8 cellular contexts compared by ENCODE assay signal in the genomic region with DNA sequence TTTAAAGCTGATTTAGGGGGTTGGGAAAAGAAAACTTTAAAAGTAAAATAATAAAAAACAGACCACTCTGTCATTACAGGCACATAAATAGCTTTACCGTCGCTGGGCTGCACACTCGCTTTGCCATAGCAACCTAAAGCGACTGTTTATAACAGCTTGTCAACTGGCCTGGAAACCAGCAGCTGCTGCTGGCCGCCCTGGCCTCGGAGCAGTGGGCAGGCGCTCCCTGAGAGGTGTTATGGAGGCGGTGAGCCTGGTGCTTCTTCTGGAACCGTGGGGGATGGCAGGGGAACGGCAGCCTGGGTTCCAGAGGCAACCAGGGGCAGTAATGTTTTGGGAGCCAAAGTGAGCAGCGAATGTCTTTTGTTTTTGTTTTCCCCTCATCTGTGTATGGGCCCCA. TPM values are rescaled to one million over a fixed set of nuclear protein-coding genes. Genes with fewer than 3 reads are reported as not detected.
DNase-seq lines count a peak whose midpoint lies in the region; ATAC-seq and TF ChIP-seq lines count a peak whose summit lies in the region.
"Had no signal": no experiment of that assay in that cellular context is flagged by ENCODE, and none has a peak within 500 bp of the region (broad histone marks: within the 10 kb centered on the region; RNA-seq: fewer than 3 reads in every experiment).

No MANE protein-coding gene starts in this region.

- peaks cover 41% of the 10 kb centered on the region for H3K4me1 ChIP-seq in mammary epithelial cell (ENCODE audit: insufficient read depth, low read length)
- H3K4me1 ChIP-seq in right lobe of liver = peaks cover 0 to 23% (median 8%) of the 10 kb centered on the region in 4 donors

- no peak overlapping the region for H2AFZ ChIP-seq in mammary epithelial cell (ENCODE audit: low read depth, low read length)

- no peaks in the 10 kb centered on the region for H4K20me1 ChIP-seq in mammary epithelial cell (ENCODE audit: insufficient read depth, low read length)

- no peak overlapping the region for H3K4me2 ChIP-seq in mammary epithelial cell (ENCODE audit: insufficient read depth, low read depth, low read length)

- H3K27ac ChIP-seq in mammary epithelial cell (ENCODE audit: insufficient read depth, low read depth, low read length) (peak overlapping the region; percentile 86), right lobe of liver (peak overlapping the region in 2 of 3 donors; percentile 9 to 51), substantia nigra (ENCODE audit: low read depth, low read length, poor library complexity, severe bottlenecking) (peak overlapping the region; percentile 60)

- H3K36me3 ChIP-seq in mammary epithelial cell (ENCODE audit: insufficient read depth, low read length) (no peaks in the 10 kb centered on the region), right lobe of liver (no peaks in the 10 kb centered on the region)

- H3K27me3 ChIP-seq in mammary epithelial cell (ENCODE audit: insufficient read depth, low read length) = no peaks in the 10 kb centered on the region
- H3K27me3 ChIP-seq in right lobe of liver = no peaks in the 10 kb centered on the region

- no TSS peak for BruUV-seq in mammary epithelial cell (replicated peaks; lab: Mats Ljungman, UMichigan)

- H3K9me3 ChIP-seq in mammary epithelial cell (replicated peaks; ENCODE audit: insufficient read depth, low read length) (no peaks in the 10 kb centered on the region), right lobe of liver (no peaks in the 10 kb centered on the region)

- 33% methylated on average over 8 of the region's 11 CpGs for WGBS in mammary epithelial cell (ENCODE audit: low coverage, missing lambda C conversion rate)
- WGBS in right lobe of liver (ENCODE audit: insufficient coverage, low coverage, low lambda C conversion rate, missing lambda C conversion rate) = 51% methylated on average over 5 of the region's 11 CpGs

- peaks cover 70% of the 10 kb centered on the region for H3K79me2 ChIP-seq in mammary epithelial cell (ENCODE audit: insufficient read depth, low read length)

- dilution Hi-C loops in mammary epithelial cell (cut with HindIII; ENCODE audit: low sequenced_read_pairs) = loop anchor here (10.0 kb wide), 1 partner anchor 168 kb away; no protein-coding TSS in a partner anchor

- TF ChIP-seq POLR2A in right lobe of liver (IDR thresholded peaks at IDR 0.05) = no peak

- DNase-seq in NCI-H1694 treated with DMSO at 0.1 percent for 48 hours (lab: John Stamatoyannopoulos, UW) (peak; percentile 33), mammary epithelial cell (no peak), right lobe of liver (no peak), substantia nigra (lab: John Stamatoyannopoulos, UW) (peak in 15 of 49 donors; percentile 19 to 60 (median 29)), DMS79 (lab: John Stamatoyannopoulos, UW) (no peak)
- DNase-seq: activated CD4-positive, CD25-positive, alpha-beta regulatory T cell treated with anti-CD3 and anti-CD28 coated beads, Interleukin-2, amount 50 U/mL, for 72 hours had no signal

- intact Hi-C loops in mammary epithelial cell (cut with micrococcal nuclease) (no loop called here), right lobe of liver (cut with DNase I) (no loop called here)

- CTCF ChIA-PET in mammary epithelial cell (lab: Charles Lee; ENCODE audit: low non-redundant PET) = no interaction called here

- no peak overlapping the region for H3K9ac ChIP-seq in mammary epithelial cell (ENCODE audit: insufficient read depth, low read length)

- in situ Hi-C loops in mammary epithelial cell (cut with MboI; ENCODE audit: low sequenced_read_pairs in 2 of 2) = no loop called here

- ATAC-seq in right lobe of liver = peak in 1 of 4 donors; percentile 19
- no peak for ATAC-seq in esophagus mucosa
- no peak for ATAC-seq in GM18861 (IDR thresholded peaks at IDR 0.05; ENCODE audit: unreplicated experiment)

- no peak for TF ChIP-seq CTCF in mammary epithelial cell (conservative IDR thresholded peaks at IDR 0.05 in 1 of 2, IDR thresholded peaks at IDR 0.05 in 1 of 2; ENCODE audit: extremely low read depth in 1 of 2, insufficient read depth in 1 of 2, low read depth in 1 of 2, low read length in 2 of 2)
- no peak for TF ChIP-seq CTCF in right lobe of liver (IDR thresholded peaks at IDR 0.05)

- H3K4me3 ChIP-seq in mammary epithelial cell (replicated peaks in 1 of 3; ENCODE audit: insufficient read depth in 1 of 3, low read depth in 2 of 3, low read length in 3 of 3) (no peak overlapping the region), right lobe of liver (no peak overlapping the region)

RNA-seq across cellular contexts. Expression of gene ATP2B4, which starts 45.7 kb away (rescaled TPM):
- total RNA-seq in mammary epithelial cell (10 to 100 TPM; 70.5 to 91.1 TPM), right lobe of liver (10 to 100 TPM in 4 of 6 experiments, 1 to 10 TPM in 2; 8.7 to 59.3 (median 23.3) TPM), esophagus mucosa (28.3 TPM)
- polyA plus RNA-seq in mammary epithelial cell = 67.7 TPM
- polyA minus RNA-seq in mammary epithelial cell = 229 TPM

Comparison
In these comparisons a context has a peak if more than half of its experiments do, and no peak if none do; other contexts are left out.
1. H3K27ac ChIP-seq: peak in every context shown above with its lines; median percentile 86 in mammary epithelial cell; 60 in substantia nigra; 30 in right lobe of liver.